1 cellular context compared by ENCODE assay signal in genomic region chr1:151509350-151510019, GRCh38.
TF ChIP-seq lines count a peak whose summit lies in the region.

No MANE protein-coding gene starts in this region.

TF ChIP-seq in HCT116, 20 proteins besides CTCF, POLR2A, EP300 and RAD21 (continued from another document):
- TF ChIP-seq, protein P1, sequence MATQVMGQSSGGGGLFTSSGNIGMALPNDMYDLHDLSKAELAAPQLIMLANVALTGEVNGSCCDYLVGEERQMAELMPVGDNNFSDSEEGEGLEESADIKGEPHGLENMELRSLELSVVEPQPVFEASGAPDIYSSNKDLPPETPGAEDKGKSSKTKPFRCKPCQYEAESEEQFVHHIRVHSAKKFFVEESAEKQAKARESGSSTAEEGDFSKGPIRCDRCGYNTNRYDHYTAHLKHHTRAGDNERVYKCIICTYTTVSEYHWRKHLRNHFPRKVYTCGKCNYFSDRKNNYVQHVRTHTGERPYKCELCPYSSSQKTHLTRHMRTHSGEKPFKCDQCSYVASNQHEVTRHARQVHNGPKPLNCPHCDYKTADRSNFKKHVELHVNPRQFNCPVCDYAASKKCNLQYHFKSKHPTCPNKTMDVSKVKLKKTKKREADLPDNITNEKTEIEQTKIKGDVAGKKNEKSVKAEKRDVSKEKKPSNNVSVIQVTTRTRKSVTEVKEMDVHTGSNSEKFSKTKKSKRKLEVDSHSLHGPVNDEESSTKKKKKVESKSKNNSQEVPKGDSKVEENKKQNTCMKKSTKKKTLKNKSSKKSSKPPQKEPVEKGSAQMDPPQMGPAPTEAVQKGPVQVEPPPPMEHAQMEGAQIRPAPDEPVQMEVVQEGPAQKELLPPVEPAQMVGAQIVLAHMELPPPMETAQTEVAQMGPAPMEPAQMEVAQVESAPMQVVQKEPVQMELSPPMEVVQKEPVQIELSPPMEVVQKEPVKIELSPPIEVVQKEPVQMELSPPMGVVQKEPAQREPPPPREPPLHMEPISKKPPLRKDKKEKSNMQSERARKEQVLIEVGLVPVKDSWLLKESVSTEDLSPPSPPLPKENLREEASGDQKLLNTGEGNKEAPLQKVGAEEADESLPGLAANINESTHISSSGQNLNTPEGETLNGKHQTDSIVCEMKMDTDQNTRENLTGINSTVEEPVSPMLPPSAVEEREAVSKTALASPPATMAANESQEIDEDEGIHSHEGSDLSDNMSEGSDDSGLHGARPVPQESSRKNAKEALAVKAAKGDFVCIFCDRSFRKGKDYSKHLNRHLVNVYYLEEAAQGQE (IDR thresholded peaks at IDR 0.05; ENCODE audit: low read depth) = no peak
- TF ChIP-seq EGR1 (IDR thresholded peaks at IDR 0.05; ENCODE audit: low read depth) (no peak), YY1 (IDR thresholded peaks at IDR 0.05; ENCODE audit: extremely low read depth, insufficient replicate concordance, low read depth, low read length) (no peak), FOSL1 (IDR thresholded peaks at IDR 0.05; ENCODE audit: low read depth) (no peak), EZH2phosphoT487 (IDR thresholded peaks at IDR 0.05; ENCODE audit: borderline replicate concordance) (no peak), SRF (IDR thresholded peaks at IDR 0.05; ENCODE audit: low read depth) (no peak), POLR2AphosphoS5 (IDR thresholded peaks at IDR 0.05; ENCODE audit: low read depth, low read length) (no peak)
- TF ChIP-seq, protein P2, sequence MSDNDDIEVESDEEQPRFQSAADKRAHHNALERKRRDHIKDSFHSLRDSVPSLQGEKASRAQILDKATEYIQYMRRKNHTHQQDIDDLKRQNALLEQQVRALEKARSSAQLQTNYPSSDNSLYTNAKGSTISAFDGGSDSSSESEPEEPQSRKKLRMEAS (IDR thresholded peaks at IDR 0.05) = no peak
- TF ChIP-seq, protein P3, sequence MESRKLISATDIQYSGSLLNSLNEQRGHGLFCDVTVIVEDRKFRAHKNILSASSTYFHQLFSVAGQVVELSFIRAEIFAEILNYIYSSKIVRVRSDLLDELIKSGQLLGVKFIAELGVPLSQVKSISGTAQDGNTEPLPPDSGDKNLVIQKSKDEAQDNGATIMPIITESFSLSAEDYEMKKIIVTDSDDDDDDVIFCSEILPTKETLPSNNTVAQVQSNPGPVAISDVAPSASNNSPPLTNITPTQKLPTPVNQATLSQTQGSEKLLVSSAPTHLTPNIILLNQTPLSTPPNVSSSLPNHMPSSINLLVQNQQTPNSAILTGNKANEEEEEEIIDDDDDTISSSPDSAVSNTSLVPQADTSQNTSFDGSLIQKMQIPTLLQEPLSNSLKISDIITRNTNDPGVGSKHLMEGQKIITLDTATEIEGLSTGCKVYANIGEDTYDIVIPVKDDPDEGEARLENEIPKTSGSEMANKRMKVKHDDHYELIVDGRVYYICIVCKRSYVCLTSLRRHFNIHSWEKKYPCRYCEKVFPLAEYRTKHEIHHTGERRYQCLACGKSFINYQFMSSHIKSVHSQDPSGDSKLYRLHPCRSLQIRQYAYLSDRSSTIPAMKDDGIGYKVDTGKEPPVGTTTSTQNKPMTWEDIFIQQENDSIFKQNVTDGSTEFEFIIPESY (IDR thresholded peaks at IDR 0.05; ENCODE audit: extremely low read depth, insufficient replicate concordance, low read length) = no peak
